Comparison of ENCODE assay signal across 8 cellular contexts in genomic region chr3:52238193-52238760, GRCh38. TPM values are rescaled to one million over a fixed set of nuclear protein-coding genes. Genes with fewer than 3 reads are reported as not detected.
DNase-seq lines count a peak whose midpoint lies in the region; ATAC-seq and TF ChIP-seq lines count a peak whose summit lies in the region.

No MANE protein-coding gene starts in this region.

- peaks cover 12% of the 10 kb centered on the region for H3F3A ChIP-seq in MM.1S (ENCODE audit: insufficient read depth, low read length)

- H3K4me1 Mint-ChIP-seq in T-helper 1 cell treated with Interleukin-12 subunit alpha and Interleukin-12 subunit beta and Interleukin-4 antibody, amounts not matched to agents 30 μg/mL and 1 μg/mL, for 36 hours (ENCODE audit: low read depth), result peaks cover 52% of the 10 kb centered on the region

- no peaks in the 10 kb centered on the region for H3K9me3 Mint-ChIP-seq in T-helper 1 cell treated with Interleukin-12 subunit alpha and Interleukin-12 subunit beta and Interleukin-4 antibody, amounts not matched to agents 30 μg/mL and 1 μg/mL, for 36 hours

- no peaks in the 10 kb centered on the region for H3K27me3 ChIP-seq in MM.1S (replicated peaks; ENCODE audit: insufficient read depth, low read length)

- H3K4me1 ChIP-seq in MM.1S (ENCODE audit: low read length) (peaks cover 33% of the 10 kb centered on the region), mucosa of descending colon (ENCODE audit: low read depth) (peaks cover 21% of the 10 kb centered on the region)

- ATAC-seq in mucosa of descending colon, result peak; percentile 42
- no peak for ATAC-seq in HG02763 (IDR thresholded peaks at IDR 0.05; ENCODE audit: unreplicated experiment)

- peaks cover 27% of the 10 kb centered on the region for H3K36me3 Mint-ChIP-seq in T-helper 1 cell treated with Interleukin-12 subunit alpha and Interleukin-12 subunit beta and Interleukin-4 antibody, amounts not matched to agents 30 μg/mL and 1 μg/mL, for 36 hours (ENCODE audit: low read depth)

- H3K4me3 Mint-ChIP-seq in T-helper 1 cell treated with Interleukin-12 subunit alpha and Interleukin-12 subunit beta and Interleukin-4 antibody, amounts not matched to agents 30 μg/mL and 1 μg/mL, for 36 hours, result peak overlapping the region; percentile 97

- peaks cover 36% of the 10 kb centered on the region for H3K79me2 ChIP-seq in MM.1S (ENCODE audit: low read length)

- no peaks in the 10 kb centered on the region for H3K9me2 ChIP-seq in MM.1S (replicated peaks; ENCODE audit: insufficient read depth, low read length)

- H4K20me1 ChIP-seq in MM.1S (ENCODE audit: insufficient read depth, low read length), result no peaks in the 10 kb centered on the region

- peak overlapping the region; percentile 99 for H3K4me2 ChIP-seq in MM.1S (ENCODE audit: low read depth, low read length)

- H3K4me3 ChIP-seq in MM.1S (ENCODE audit: low read length) (peak overlapping the region; percentile 100), mucosa of descending colon (peak overlapping the region; percentile 79)

- H3K36me3 ChIP-seq in MM.1S (replicated peaks; ENCODE audit: insufficient read depth, low read length), result no peaks in the 10 kb centered on the region
- no peaks in the 10 kb centered on the region for H3K36me3 ChIP-seq in mucosa of descending colon (ENCODE audit: low read depth)

- H3K27me3 Mint-ChIP-seq in T-helper 1 cell treated with Interleukin-12 subunit alpha and Interleukin-12 subunit beta and Interleukin-4 antibody, amounts not matched to agents 30 μg/mL and 1 μg/mL, for 36 hours (ENCODE audit: low read depth), result no peaks in the 10 kb centered on the region

- TF ChIP-seq CTCF in MM.1S (IDR thresholded peaks at IDR 0.05; ENCODE audit: low read length) (no peak), mucosa of descending colon (IDR thresholded peaks at IDR 0.05) (no peak)

- peak overlapping the region; percentile 99 for H3K9ac ChIP-seq in MM.1S (ENCODE audit: low read length)

- H3K27ac Mint-ChIP-seq in T-helper 1 cell treated with Interleukin-12 subunit alpha and Interleukin-12 subunit beta and Interleukin-4 antibody, amounts not matched to agents 30 μg/mL and 1 μg/mL, for 36 hours, result peak overlapping the region; percentile 92

- peak overlapping the region; percentile 84 for H2AFZ ChIP-seq in MM.1S (ENCODE audit: low read length)

- H3K27ac ChIP-seq in MM.1S (ENCODE audit: low read length) (no peak overlapping the region), caudate nucleus (ENCODE audit: low read depth, low read length) (peak overlapping the region; percentile 77)

- no peaks in the 10 kb centered on the region for H3K9me3 ChIP-seq in MM.1S (replicated peaks; ENCODE audit: insufficient read depth, low read length)
- H3K9me3 ChIP-seq in mucosa of descending colon, result no peaks in the 10 kb centered on the region

- DNase-seq in T-helper 1 cell, result no peak
- no peak for DNase-seq in MM.1S
- no peak for DNase-seq in caudate nucleus (lab: John Stamatoyannopoulos, UW)
- DNase-seq in mucosa of descending colon, result no peak
- no peak for DNase-seq in stimulated activated CD4-positive, alpha-beta T cell treated with anti-CD3 and anti-CD28 coated beads, Interleukin-2, amount 100 ng/mL, for 48 hours
- no peak for DNase-seq in stimulated activated CD4-positive, alpha-beta T cell treated with anti-CD3 and anti-CD28 coated beads, Interleukin-1b, Interleukin-23, amount 100 ng/mL, for 48 hours

- intact Hi-C loops in mucosa of descending colon (cut with DNase I, micrococcal nuclease), result no loop called here

RNA-seq across cellular contexts. Expression of gene TWF2, which starts 0.7 kb away (rescaled TPM):
- total RNA-seq in mucosa of descending colon, result 10 to 100 TPM; 39.1 to 41.1 (median 41.0) TPM

RNA-seq across cellular contexts. Expression of gene PPM1M, which starts 7.3 kb away (rescaled TPM):
- 10 to 100 TPM in 1 of 3 donors, 1 to 10 TPM in 2; 3.9 to 21.4 (median 9.7) TPM for total RNA-seq in mucosa of descending colon

RNA-seq across cellular contexts. Expression of gene TLR9, which starts 12.8 kb away (rescaled TPM):
- under 1 TPM in 2 of 3 donors, not detected in 1; 0.77 to 0.89 TPM for total RNA-seq in mucosa of descending colon

RNA-seq across cellular contexts. Expression of gene WDR82, which starts 40.2 kb away (rescaled TPM):
- 10 to 100 TPM; 55.8 to 83.1 (median 62.9) TPM for total RNA-seq in mucosa of descending colon

RNA-seq across cellular contexts. Expression of gene ALAS1, which starts 40.3 kb away (rescaled TPM):
- 100 to 1,000 TPM in 1 of 3 donors, 10 to 100 TPM in 2; 67.2 to 103 (median 94.6) TPM for total RNA-seq in mucosa of descending colon
